Comparison of ENCODE assay signal across 8 cellular contexts in the genomic region with DNA sequence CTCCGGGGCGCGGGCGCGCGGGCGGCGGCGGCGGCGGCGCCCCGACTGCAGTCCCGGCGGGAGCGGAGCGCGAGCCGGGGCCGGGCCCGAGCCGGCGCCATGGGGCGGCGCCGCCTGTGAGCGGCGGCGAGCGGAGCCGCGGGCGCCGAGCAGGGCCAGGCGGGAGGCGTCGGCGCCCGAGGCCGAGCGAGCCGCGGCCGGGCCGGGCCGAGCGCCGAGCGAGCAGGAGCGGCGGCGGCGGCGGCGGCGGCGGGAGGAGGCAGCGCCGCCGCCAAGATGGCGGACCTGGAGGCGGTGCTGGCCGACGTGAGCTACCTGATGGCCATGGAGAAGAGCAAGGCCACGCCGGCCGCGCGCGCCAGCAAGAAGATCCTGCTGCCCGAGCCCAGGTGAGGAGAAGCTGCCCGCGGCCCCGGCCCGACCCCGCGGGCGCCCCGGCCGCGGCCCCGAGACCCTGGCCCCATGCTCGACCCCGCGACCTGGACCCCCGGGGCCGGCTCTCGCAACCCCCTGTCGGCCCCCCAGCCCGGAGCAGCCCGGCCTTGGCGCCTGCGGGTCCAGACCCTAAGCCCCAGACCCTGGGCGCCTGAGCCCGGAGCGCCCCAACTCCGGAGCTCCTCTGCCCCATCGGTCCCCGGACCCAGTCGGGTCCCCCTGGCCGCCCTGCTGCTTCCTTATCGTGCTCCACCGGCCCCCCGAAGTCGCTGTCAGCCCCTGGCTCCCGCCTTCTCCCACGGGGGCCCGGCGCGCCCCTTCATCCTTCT. TPM values are rescaled to one million over a fixed set of nuclear protein-coding genes. Genes with fewer than 3 reads are reported as not detected.
A peak's percentile ranks its signal among the peaks of the same experiment; 100 is the strongest.
DNase-seq lines count a peak whose midpoint lies in the region; ATAC-seq and TF ChIP-seq lines count a peak whose summit lies in the region.

A gene (plus strand): TSS at position 50 of the 764 bp plus-strand sequence. CDS start 227 bp downstream, at position 277.

- H3K9me3 ChIP-seq in CD4-positive, alpha-beta T cell (ENCODE audit: control insufficient read depth, low read length) = no peaks in the 10 kb centered on the region

- intact Hi-C loops in CD4-positive, alpha-beta T cell (cut with DNase I, micrococcal nuclease) = loop anchor here (1.0 kb wide), 3 partner anchors 11 to 51 kb away; no protein-coding TSS in a partner anchor

- peaks cover 49% of the 10 kb centered on the region for H3K36me3 Mint-ChIP-seq in CD4-positive, alpha-beta T cell (ENCODE audit: low read depth)

- peak within 1 kb of the TSS; percentile 98 for H3K4me3 Mint-ChIP-seq in CD4-positive, alpha-beta T cell

- H3K27me3 ChIP-seq in CD4-positive, alpha-beta T cell (ENCODE audit: control insufficient read depth, insufficient read depth, low read length) = no peaks in the 10 kb centered on the region

- no peak for TF ChIP-seq CTCF in CD4-positive, alpha-beta T cell (IDR thresholded peaks at IDR 0.05)
- no peak for TF ChIP-seq CTCF in GM20000 (IDR thresholded peaks at IDR 0.05; ENCODE audit: extremely low read depth, missing control alignments)

- CTCF ChIA-PET in CD4-positive, alpha-beta T cell (lab: Charles Lee) = interaction anchor here (1.2 to 6.7 kb wide), 6 partner anchors 14 to 85 kb away, joined by 3 to 64 read pairs (median 6); a partner anchor contains a TSS

- peaks cover 77% of the 10 kb centered on the region for H3K4me1 Mint-ChIP-seq in CD4-positive, alpha-beta T cell (ENCODE audit: low read depth)

- peak in 4 of 10 experiments; percentile 19 to 53 (median 38) for DNase-seq in CD4-positive, alpha-beta T cell
- DNase-seq in GM20000 (ENCODE audit: low spot score) (peak; percentile 83), NCI-H146 treated with DMSO at 0.1 percent for 48 hours (lab: John Stamatoyannopoulos, UW; ENCODE audit: unreplicated experiment) (peak; percentile 33), glomerular endothelial cell (ENCODE audit: extremely low read depth, low read depth, low spot score) (no peak), occipital lobe (lab: John Stamatoyannopoulos, UW) (no peak)
- peak; percentile 33 for DNase-seq in activated effector memory CD4-positive, alpha-beta T cell treated with Interleukin-2 at 50 U/mL for 16 hours

- H3K27ac Mint-ChIP-seq in CD4-positive, alpha-beta T cell = peak within 1 kb of the TSS; percentile 90

- H3K9me3 Mint-ChIP-seq in CD4-positive, alpha-beta T cell = no peaks in the 10 kb centered on the region

- ATAC-seq in CD4-positive, alpha-beta T cell (ENCODE audit: poor library complexity) = peak; percentile 23
- ATAC-seq in HG03442 (IDR thresholded peaks at IDR 0.05; ENCODE audit: unreplicated experiment) (no peak), HG02884 (IDR thresholded peaks at IDR 0.05; ENCODE audit: unreplicated experiment) (no peak)

- H3K27ac ChIP-seq in CD4-positive, alpha-beta T cell (ENCODE audit: low read depth, low read length) = peak within 1 kb of the TSS; percentile 90

- no peaks in the 10 kb centered on the region for H3K27me3 Mint-ChIP-seq in CD4-positive, alpha-beta T cell

- POLR2A ChIA-PET in CD4-positive, alpha-beta T cell (lab: Charles Lee) = interaction anchor here (0.7 to 8.8 kb wide), 10 partner anchors 11 to 87 kb away, joined by 3 to 188 read pairs (median 14); a partner anchor contains a TSS

RNA-seq across cellular contexts. Expression of the gene that starts here (rescaled TPM):
- total RNA-seq in CD4-positive, alpha-beta T cell = 100 to 1,000 TPM; 309 to 325 TPM
- total RNA-seq in glomerular endothelial cell (45.8 and 72.7 TPM in 2 replicates), occipital lobe (44.9 TPM)

Comparison
In these comparisons a context has a peak if more than half of its experiments do, and no peak if none do; other contexts are left out.
1. DNase-seq: peak in GM20000 (single experiment), NCI-H146 treated with DMSO at 0.1 percent for 48 hours (single experiment) and activated effector memory CD4-positive, alpha-beta T cell treated with Interleukin-2 at 50 U/mL for 16 hours (single experiment); none in glomerular endothelial cell (single experiment) and occipital lobe (single experiment).